In the genomic region with DNA sequence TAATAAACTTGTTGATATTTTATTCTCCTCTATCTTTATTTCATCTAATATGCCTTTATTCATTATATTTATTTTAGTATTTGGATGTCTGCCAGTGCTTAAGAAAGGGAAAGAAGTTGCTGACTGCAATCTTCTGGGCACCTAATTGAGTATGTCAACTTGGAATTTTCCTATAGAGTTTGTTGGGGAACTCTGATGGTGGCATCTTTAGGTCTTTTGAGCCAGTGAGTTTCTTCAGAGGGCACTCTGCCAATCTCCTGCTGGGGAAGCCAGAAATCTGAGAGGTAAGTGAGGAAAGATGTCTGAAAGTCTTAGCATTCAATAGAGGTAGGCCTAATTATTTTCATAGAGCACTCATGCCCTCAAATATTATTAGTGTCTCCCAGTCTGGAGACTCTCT, we compare ENCODE assay signal across 24 cellular contexts.
DNase-seq lines count a peak whose midpoint lies in the region; TF ChIP-seq lines count a peak whose summit lies in the region.
"Had no signal": no experiment of that assay in that cellular context is flagged by ENCODE, and none has a peak within 500 bp of the region (broad histone marks: within the 10 kb centered on the region; RNA-seq: fewer than 3 reads in every experiment).

No MANE protein-coding gene starts in this region.

- no peaks in the 10 kb centered on the region for H3K27me3 ChIP-seq in transverse colon
- H3K27me3 ChIP-seq: BLaER1 treated with 17β-estradiol and CSF1 and Interleukin-3, amounts not matched to agents 10 nM and 100 nM had no signal

- H3K9ac ChIP-seq in SK-N-MC (ENCODE audit: insufficient read length): no peak overlapping the region
- H3K9ac ChIP-seq: BLaER1 treated with 17β-estradiol and CSF1 and Interleukin-3, amounts not matched to agents 10 nM and 100 nM had no signal

- BruUV-seq in Calu3 (replicated peaks; lab: Mats Ljungman, UMichigan): no TSS peak

- peaks cover 0 to 44% (median 21%) of the 10 kb centered on the region in 4 donors for H3K4me1 ChIP-seq in transverse colon
- H3K4me1 ChIP-seq: BLaER1 treated with 17β-estradiol and CSF1 and Interleukin-3, amounts not matched to agents 10 nM and 100 nM had no signal

- H3K36me3 Mint-ChIP-seq in Calu3 (ENCODE audit: insufficient read depth, unreplicated experiment): no peaks in the 10 kb centered on the region
- H3K36me3 Mint-ChIP-seq: CD8-positive, alpha-beta T cell had no signal

- H3K4me3 ChIP-seq in LNCaP clone FGC (ENCODE audit: low read depth, low read length) (no peak overlapping the region), SK-N-MC (no peak overlapping the region), transverse colon (no peak overlapping the region)
- H3K4me3 ChIP-seq: BLaER1 treated with 17β-estradiol and CSF1 and Interleukin-3, amounts not matched to agents 10 nM and 100 nM; GM12878 had no signal

- no peak overlapping the region for H3K4me3 Mint-ChIP-seq in Calu3 (ENCODE audit: low read depth, unreplicated experiment)
- H3K4me3 Mint-ChIP-seq: B cell; CD4-positive, alpha-beta T cell; CD8-positive, alpha-beta T cell had no signal

- no peaks in the 10 kb centered on the region for H3K27me3 Mint-ChIP-seq in Calu3 (ENCODE audit: unreplicated experiment)
- H3K27me3 Mint-ChIP-seq: B cell; CD4-positive, alpha-beta T cell had no signal

- TF ChIP-seq CTCF in Calu3 (IDR thresholded peaks at IDR 0.05; ENCODE audit: unreplicated experiment) (no peak), LNCaP clone FGC (IDR thresholded peaks at IDR 0.05; ENCODE audit: control insufficient read depth, extremely low read depth, insufficient read depth) (no peak), transverse colon (IDR thresholded peaks at IDR 0.05) (no peak)

- intact Hi-C loops in Calu3 (cut with micrococcal nuclease; ENCODE audit: unreplicated experiment) (no loop called here), transverse colon (cut with DNase I; ENCODE audit: low total_unique reads) (no loop called here), posterior cingulate gyrus (cut with DNase I) (no loop called here)

- peaks cover 36% of the 10 kb centered on the region for H3K4me1 Mint-ChIP-seq in Calu3 (ENCODE audit: low read depth, unreplicated experiment)
- H3K4me1 Mint-ChIP-seq: B cell had no signal

- H3K36me3 ChIP-seq in SK-N-MC (ENCODE audit: insufficient read depth, low read length) (no peaks in the 10 kb centered on the region), transverse colon (no peaks in the 10 kb centered on the region)
- H3K36me3 ChIP-seq: BLaER1 treated with 17β-estradiol and CSF1 and Interleukin-3, amounts not matched to agents 10 nM and 100 nM had no signal

- TF ChIP-seq POLR2A in transverse colon (IDR thresholded peaks at IDR 0.05): no peak

- peaks cover under 1% of the 10 kb centered on the region for H3K9me3 Mint-ChIP-seq in Calu3 (ENCODE audit: low read depth, unreplicated experiment)

- H3K9me3 ChIP-seq in SK-N-MC (ENCODE audit: low read depth, low read length) (no peaks in the 10 kb centered on the region), transverse colon (no peaks in the 10 kb centered on the region)
- H3K9me3 ChIP-seq: BLaER1 treated with 17β-estradiol and CSF1 and Interleukin-3, amounts not matched to agents 10 nM and 100 nM; Caco-2 had no signal

- H3K27ac Mint-ChIP-seq in Calu3 (ENCODE audit: unreplicated experiment): peak overlapping the region; percentile 9
- H3K27ac Mint-ChIP-seq: B cell; CD4-positive, alpha-beta T cell; CD8-positive, alpha-beta T cell had no signal

- CTCF ChIA-PET in Calu3 (lab: Charles Lee): no interaction called here

- DNase-seq in Calu3 (no peak), LNCaP clone FGC (ENCODE audit: low read depth) (peak; percentile 85), SK-N-MC (ENCODE audit: low read depth, low spot score) (peak; percentile 72), transverse colon (no peak), epidermal melanocyte (ENCODE audit: insufficient read length, low spot score) (no peak), posterior cingulate gyrus (no peak), SW480 (ENCODE audit: low spot score) (no peak)
- no peak for DNase-seq in activated CD4-positive, alpha-beta T cell treated with anti-CD3 and anti-CD28 coated beads, Interleukin-2, amount 50 U/mL, for 4 hours
- DNase-seq: 8988T; AML-193; Caco-2; CD4-positive, alpha-beta T cell; CD8-positive, alpha-beta T cell; DMS 273 treated with DMSO at 0.1 percent for 48 hours; DMS153; DMS53; DMS79; DND-41; EL; GDM1 had no signal

- in situ Hi-C loops in transverse colon (cut with MboI; ENCODE audit: low pct_ligation_motif_present in 1 of 4, low pct_unique_long_range_greater_than_20kb in 1 of 4, low sequenced_read_pairs in 3 of 4): no loop called here

- H3K27ac ChIP-seq in SK-N-MC: peak overlapping the region; percentile 27; the same call in 1 of the 2 replicates
- peak overlapping the region; percentile 24 to 76 (median 68) for H3K27ac ChIP-seq in transverse colon
- H3K27ac ChIP-seq: BLaER1 treated with 17β-estradiol and CSF1 and Interleukin-3, amounts not matched to agents 10 nM and 100 nM; C4-2B had no signal

- no peak for TF ChIP-seq EP300 in transverse colon (IDR thresholded peaks at IDR 0.05; ENCODE audit: low read depth)

Comparison
In these comparisons a context has a peak if more than half of its experiments do, and no peak if none do; other contexts are left out.
1. DNase-seq: peak in LNCaP clone FGC (single experiment) and SK-N-MC (single experiment); none in Calu3 (single experiment), transverse colon (single experiment), epidermal melanocyte (single experiment), posterior cingulate gyrus (0 of 10), activated CD4-positive, alpha-beta T cell treated with anti-CD3 and anti-CD28 coated beads, Interleukin-2, amount 50 U/mL, for 4 hours (0 of 2) and SW480 (single experiment).